1 cellular context compared by ENCODE assay signal in genomic region chr12:6208140-6208539, GRCh38.
TF ChIP-seq lines count a peak whose summit lies in the region.

No MANE protein-coding gene starts in this region.

TF ChIP-seq in H1, 55 proteins besides CTCF, POLR2A, EP300 and RAD21:
- TF ChIP-seq EZH2 (IDR thresholded peaks at IDR 0.05; ENCODE audit: low read depth, low read length, severe bottlenecking) (no peak), EGR1 (IDR thresholded peaks at IDR 0.05; ENCODE audit: borderline replicate concordance, low read depth, low read length) (no peak), E2F6 (IDR thresholded peaks at IDR 0.05) (no peak), CHD2 (IDR thresholded peaks at IDR 0.05; ENCODE audit: low read length) (no peak), SP1 (IDR thresholded peaks at IDR 0.05; ENCODE audit: low read depth, low read length) (no peak), FOSL1 (IDR thresholded peaks at IDR 0.05; ENCODE audit: insufficient read depth, low read depth, low read length) (no peak), ATF3 (IDR thresholded peaks at IDR 0.05; ENCODE audit: insufficient read depth, low read depth, low read length) (no peak), YY1 (IDR thresholded peaks at IDR 0.05; ENCODE audit: low read depth, low read length) (no peak), MAFK (IDR thresholded peaks at IDR 0.05; ENCODE audit: low read depth, low read length) (no peak), CBX8 (IDR thresholded peaks at IDR 0.05; ENCODE audit: borderline replicate concordance, low read depth, low read length) (no peak), RXRA (IDR thresholded peaks at IDR 0.05; ENCODE audit: insufficient read depth, low read depth, low read length) (no peak), SRF (IDR thresholded peaks at IDR 0.05; ENCODE audit: low read depth, low read length) (no peak), SP4 (IDR thresholded peaks at IDR 0.05; ENCODE audit: low read length) (no peak), BACH1 (IDR thresholded peaks at IDR 0.05; ENCODE audit: low read length) (no peak), HDAC2 (IDR thresholded peaks at IDR 0.05; ENCODE audit: borderline replicate concordance in 1 of 2, low read depth in 2 of 2, low read length in 2 of 2) (no peak), CHD7 (IDR thresholded peaks at IDR 0.05; ENCODE audit: insufficient replicate concordance, low read length) (no peak), MAX (IDR thresholded peaks at IDR 0.05) (no peak)
